35 cellular contexts compared by ENCODE assay signal in the genomic region with DNA sequence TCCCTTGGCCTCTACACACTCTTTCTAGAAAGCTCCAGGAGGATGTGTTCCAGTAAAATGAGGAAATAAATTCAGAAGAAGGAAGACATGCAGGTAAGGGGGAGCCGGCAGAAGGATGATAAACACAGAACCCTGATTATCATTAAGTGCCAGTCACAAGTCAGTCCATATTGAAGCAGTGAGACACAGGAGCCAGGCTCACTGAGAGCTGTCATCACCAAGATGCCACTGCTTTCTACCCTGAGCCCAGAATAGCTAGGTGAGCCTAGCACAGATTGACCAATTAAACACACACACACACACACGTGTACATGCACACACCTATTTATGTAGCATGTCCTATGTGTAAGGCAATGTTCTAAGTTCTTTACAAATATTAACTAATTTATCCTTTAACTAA.
DNase-seq lines count a peak whose midpoint lies in the region; ATAC-seq and TF ChIP-seq lines count a peak whose summit lies in the region.
"Had no signal": no experiment of that assay in that cellular context is flagged by ENCODE, and none has a peak within 500 bp of the region (broad histone marks: within the 10 kb centered on the region; RNA-seq: fewer than 3 reads in every experiment).

No MANE protein-coding gene starts in this region.

- no peaks in the 10 kb centered on the region for H3K9me3 Mint-ChIP-seq in activated CD4-positive, alpha-beta T cell treated with anti-CD3 and anti-CD28 coated beads, Interleukin-2, amount 10 ng/mL, durations not matched to agents 24 days and 14 days
- H3K9me3 Mint-ChIP-seq in stimulated activated memory B cell treated with anti-CD40 and anti-IgM and Interleukin-4, amounts not matched to agents 10 μg/mL and 1 μg/mL and 100 μg/mL, for 72 hours: peaks cover 7% of the 10 kb centered on the region
- H3K9me3 Mint-ChIP-seq: CD4-positive, alpha-beta T cell; CD8-positive, alpha-beta T cell had no signal

- TF ChIP-seq EP300 in esophagus muscularis mucosa (IDR thresholded peaks at IDR 0.05) (no peak), transverse colon (IDR thresholded peaks at IDR 0.05; ENCODE audit: low read depth) (no peak)

- H3K4me1 ChIP-seq in heart right ventricle (peaks cover 0 to 14% (median 9%) of the 10 kb centered on the region in 9 donors), esophagus muscularis mucosa (no peaks in the 10 kb centered on the region), transverse colon (no peaks in the 10 kb centered on the region)
- H3K4me1 ChIP-seq: A549, BE2C, BLaER1 had no signal

- H3K27me3 Mint-ChIP-seq in activated CD4-positive, alpha-beta T cell treated with anti-CD3 and anti-CD28 coated beads, Interleukin-2, amount 10 ng/mL, durations not matched to agents 24 days and 14 days: no peaks in the 10 kb centered on the region
- H3K27me3 Mint-ChIP-seq in stimulated activated memory B cell treated with anti-CD40 and anti-IgM and Interleukin-4, amounts not matched to agents 10 μg/mL and 1 μg/mL and 100 μg/mL, for 72 hours: peaks cover 9% of the 10 kb centered on the region
- H3K27me3 Mint-ChIP-seq: B cell; CD4-positive, CD25-positive, alpha-beta regulatory T cell had no signal

- no peaks in the 10 kb centered on the region for H3K36me3 Mint-ChIP-seq in activated CD4-positive, alpha-beta T cell treated with anti-CD3 and anti-CD28 coated beads, Interleukin-2, amount 10 ng/mL, durations not matched to agents 24 days and 14 days (ENCODE audit: low read depth)
- H3K36me3 Mint-ChIP-seq in stimulated activated memory B cell treated with anti-CD40 and anti-IgM and Interleukin-4, amounts not matched to agents 10 μg/mL and 1 μg/mL and 100 μg/mL, for 72 hours: no peaks in the 10 kb centered on the region
- H3K36me3 Mint-ChIP-seq: CD14-positive monocyte; CD4-positive, alpha-beta memory T cell; CD4-positive, CD25-positive, alpha-beta regulatory T cell; CD8-positive, alpha-beta memory T cell; CD8-positive, alpha-beta T cell had no signal

- H3K27ac Mint-ChIP-seq in activated CD4-positive, alpha-beta T cell treated with anti-CD3 and anti-CD28 coated beads, Interleukin-2, amount 10 ng/mL, durations not matched to agents 24 days and 14 days: no peak overlapping the region
- H3K27ac Mint-ChIP-seq in stimulated activated memory B cell treated with anti-CD40 and anti-IgM and Interleukin-4, amounts not matched to agents 10 μg/mL and 1 μg/mL and 100 μg/mL, for 72 hours: no peak overlapping the region
- H3K27ac Mint-ChIP-seq: B cell; CD14-positive monocyte; CD4-positive, alpha-beta memory T cell; CD4-positive, alpha-beta T cell; CD4-positive, CD25-positive, alpha-beta regulatory T cell; CD8-positive, alpha-beta memory T cell; CD8-positive, alpha-beta T cell had no signal

- WGBS in heart right ventricle, 2 donors: 52 to 60% methylated on average over 2 of the region's 2 CpGs
- 82% methylated on average over 2 of the region's 2 CpGs for WGBS in esophagus muscularis mucosa
- WGBS in transverse colon (ENCODE audit: low coverage in 1 of 2), 2 donors: 71 to 78% methylated on average over 2 of the region's 2 CpGs

- ATAC-seq in left ventricle myocardium superior: peak; percentile 57
- no peak for ATAC-seq in heart right ventricle
- ATAC-seq in stimulated activated memory B cell treated with anti-CD40 and anti-IgM and Interleukin-4, amounts not matched to agents 10 μg/mL and 1 μg/mL and 100 μg/mL, for 72 hours: peak; percentile 44
- ATAC-seq: A549; CD8-positive, alpha-beta T cell had no signal

- DNase-seq in activated CD4-positive, alpha-beta T cell treated with anti-CD3 and anti-CD28 coated beads, Interleukin-2, amount 10 ng/mL, durations not matched to agents 24 days and 14 days: peak; percentile 19
- DNase-seq in activated CD4-positive, alpha-beta T cell treated with anti-CD3 and anti-CD28 coated beads for 48 hours: no peak
- DNase-seq in left ventricle myocardium superior (no peak), heart right ventricle (no peak), esophagus muscularis mucosa (ENCODE audit: extremely low spot score) (peak; percentile 82), transverse colon (no peak), SHP77 treated with DMSO at 0.1 percent for 48 hours (lab: John Stamatoyannopoulos, UW) (no peak)
- DNase-seq: 8988T; ACHN; AML-193; BE2C; C1 segment of cervical spinal cord; Caco-2; Calu3; CD4-positive, alpha-beta T cell; CD4-positive, CD25-positive, alpha-beta regulatory T cell; CD8-positive, alpha-beta memory T cell; CD8-positive, alpha-beta T cell; COR-L47; DMS 273 treated with DMSO at 0.1 percent for 48 hours; DMS153; DMS53; DMS79; DMS79 treated with DMSO at 0.1 percent for 48 hours; DND-41; EL had no signal

- in situ Hi-C loops in transverse colon (cut with MboI; ENCODE audit: low pct_ligation_motif_present in 1 of 4, low pct_unique_long_range_greater_than_20kb in 1 of 4, low sequenced_read_pairs in 3 of 4): no loop called here

- no peak overlapping the region for H3K4me3 ChIP-seq in heart right ventricle
- H3K4me3 ChIP-seq in esophagus muscularis mucosa: no peak overlapping the region
- no peak overlapping the region for H3K4me3 ChIP-seq in transverse colon
- H3K4me3 ChIP-seq: A549; BLaER1; BLaER1 treated with 17β-estradiol and CSF1 and Interleukin-3, amounts not matched to agents 10 nM and 100 nM had no signal

- intact Hi-C loops in activated CD4-positive, alpha-beta T cell treated with anti-CD3 and anti-CD28 coated beads, Interleukin-2, amount 10 ng/mL, durations not matched to agents 24 days and 14 days (cut with micrococcal nuclease): no loop called here
- intact Hi-C loops in left ventricle myocardium superior (cut with micrococcal nuclease): no loop called here
- intact Hi-C loops in heart right ventricle (cut with DNase I): no loop called here
- intact Hi-C loops in esophagus muscularis mucosa (cut with DNase I): no loop called here
- intact Hi-C loops in transverse colon (cut with DNase I; ENCODE audit: low total_unique reads): no loop called here

- TF ChIP-seq POLR2A in esophagus muscularis mucosa (IDR thresholded peaks at IDR 0.05; ENCODE audit: low read depth) (no peak), transverse colon (IDR thresholded peaks at IDR 0.05) (no peak)

- H3K27ac ChIP-seq in heart right ventricle (no peak overlapping the region), esophagus muscularis mucosa (replicated peaks in 1 of 4) (no peak overlapping the region), transverse colon (no peak overlapping the region)
- H3K27ac ChIP-seq: 22Rv1; A549; BLaER1; BLaER1 treated with 17β-estradiol and CSF1 and Interleukin-3, amounts not matched to agents 10 nM and 100 nM; C4-2B had no signal

- no peak for TF ChIP-seq CTCF in heart right ventricle (IDR thresholded peaks at IDR 0.05)
- no peak for TF ChIP-seq CTCF in esophagus muscularis mucosa (IDR thresholded peaks at IDR 0.05)
- TF ChIP-seq CTCF in transverse colon (IDR thresholded peaks at IDR 0.05): no peak

- no peak overlapping the region for H3K4me3 Mint-ChIP-seq in activated CD4-positive, alpha-beta T cell treated with anti-CD3 and anti-CD28 coated beads, Interleukin-2, amount 10 ng/mL, durations not matched to agents 24 days and 14 days
- H3K4me3 Mint-ChIP-seq in stimulated activated memory B cell treated with anti-CD40 and anti-IgM and Interleukin-4, amounts not matched to agents 10 μg/mL and 1 μg/mL and 100 μg/mL, for 72 hours: no peak overlapping the region
- H3K4me3 Mint-ChIP-seq: B cell; CD14-positive monocyte; CD4-positive, alpha-beta memory T cell; CD4-positive, alpha-beta T cell; CD4-positive, CD25-positive, alpha-beta regulatory T cell; CD8-positive, alpha-beta memory T cell; CD8-positive, alpha-beta T cell had no signal

- peaks cover 0 to 11% (median 0%) of the 10 kb centered on the region in 11 donors for H3K9me3 ChIP-seq in heart right ventricle
- no peaks in the 10 kb centered on the region for H3K9me3 ChIP-seq in esophagus muscularis mucosa
- H3K9me3 ChIP-seq in transverse colon: no peaks in the 10 kb centered on the region
- H3K9me3 ChIP-seq: A549, BE2C, BLaER1, Caco-2 had no signal

- no peaks in the 10 kb centered on the region for H3K4me1 Mint-ChIP-seq in activated CD4-positive, alpha-beta T cell treated with anti-CD3 and anti-CD28 coated beads, Interleukin-2, amount 10 ng/mL, durations not matched to agents 24 days and 14 days
- no peaks in the 10 kb centered on the region for H3K4me1 Mint-ChIP-seq in stimulated activated memory B cell treated with anti-CD40 and anti-IgM and Interleukin-4, amounts not matched to agents 10 μg/mL and 1 μg/mL and 100 μg/mL, for 72 hours
- H3K4me1 Mint-ChIP-seq: B cell; CD14-positive monocyte; CD4-positive, alpha-beta memory T cell; CD4-positive, CD25-positive, alpha-beta regulatory T cell; CD8-positive, alpha-beta memory T cell had no signal

- H3K36me3 ChIP-seq in heart right ventricle (no peaks in the 10 kb centered on the region), esophagus muscularis mucosa (no peaks in the 10 kb centered on the region), transverse colon (no peaks in the 10 kb centered on the region)
- H3K36me3 ChIP-seq: BE2C; BLaER1; BLaER1 treated with 17β-estradiol and CSF1 and Interleukin-3, amounts not matched to agents 10 nM and 100 nM had no signal

- H3K27me3 ChIP-seq in heart right ventricle (no peaks in the 10 kb centered on the region), esophagus muscularis mucosa (no peaks in the 10 kb centered on the region), transverse colon (no peaks in the 10 kb centered on the region)
- H3K27me3 ChIP-seq: BLaER1; BLaER1 treated with 17β-estradiol and CSF1 and Interleukin-3, amounts not matched to agents 10 nM and 100 nM had no signal

Comparison
In these comparisons a context has a peak if more than half of its experiments do, and no peak if none do; other contexts are left out.
1. DNase-seq: peak in activated CD4-positive, alpha-beta T cell treated with anti-CD3 and anti-CD28 coated beads, Interleukin-2, amount 10 ng/mL, durations not matched to agents 24 days and 14 days (single experiment) and esophagus muscularis mucosa (single experiment); none in activated CD4-positive, alpha-beta T cell treated with anti-CD3 and anti-CD28 coated beads for 48 hours (single experiment), left ventricle myocardium superior (single experiment), heart right ventricle (0 of 2), transverse colon (single experiment) and SHP77 treated with DMSO at 0.1 percent for 48 hours (single experiment).
2. ATAC-seq: peak in left ventricle myocardium superior (single experiment) and stimulated activated memory B cell treated with anti-CD40 and anti-IgM and Interleukin-4, amounts not matched to agents 10 μg/mL and 1 μg/mL and 100 μg/mL, for 72 hours (single experiment); none in heart right ventricle (0 of 8).